ENCODE assay signal across 9 cellular contexts in genomic region chr20:59221881-59222238, GRCh38. TPM values are rescaled to one million over a fixed set of nuclear protein-coding genes. Genes with fewer than 3 reads are reported as not detected.
DNase-seq lines count a peak whose midpoint lies in the region; ATAC-seq lines count a peak whose summit lies in the region.
"Had no signal": no experiment of that assay in that cellular context is flagged by ENCODE, and none has a peak within 500 bp of the region (broad histone marks: within the 10 kb centered on the region; RNA-seq: fewer than 3 reads in every experiment).

No MANE protein-coding gene starts in this region.

- peaks cover 29% of the 10 kb centered on the region for H3K36me3 Mint-ChIP-seq in activated T-helper 17 cell treated with anti-CD3 and anti-CD28 coated beads, Interleukin-2, amount 50 U/mL, for 72 hours (ENCODE audit: low read depth)
- H3K36me3 Mint-ChIP-seq in immature natural killer cell: peaks cover 10 to 51% (median 11%) of the 10 kb centered on the region in 3 donors

- H3K4me3 ChIP-seq in stomach smooth muscle (ENCODE audit: low read length in 2 of 2): peak overlapping the region; percentile 58 to 68

- no peaks in the 10 kb centered on the region for H3K27me3 Mint-ChIP-seq in activated T-helper 17 cell treated with anti-CD3 and anti-CD28 coated beads, Interleukin-2, amount 50 U/mL, for 72 hours
- H3K27me3 Mint-ChIP-seq in immature natural killer cell (ENCODE audit: low read depth in 3 of 3): peaks cover 2 to 5% (median 4%) of the 10 kb centered on the region in 3 donors

- no peak overlapping the region for H3K27ac Mint-ChIP-seq in activated T-helper 17 cell treated with anti-CD3 and anti-CD28 coated beads, Interleukin-2, amount 50 U/mL, for 72 hours
- peak overlapping the region; percentile 40 to 77 (median 59) for H3K27ac Mint-ChIP-seq in immature natural killer cell

- H3K9me3 Mint-ChIP-seq in activated T-helper 17 cell treated with anti-CD3 and anti-CD28 coated beads, Interleukin-2, amount 50 U/mL, for 72 hours: no peaks in the 10 kb centered on the region
- H3K9me3 Mint-ChIP-seq in immature natural killer cell: peaks cover 0 to 2% (median 0%) of the 10 kb centered on the region in 6 donors

- peaks cover 19 to 23% of the 10 kb centered on the region in 2 donors for H3K27me3 ChIP-seq in stomach smooth muscle (ENCODE audit: control insufficient read depth in 1 of 2, insufficient read depth in 2 of 2, low read length in 2 of 2)

- H3K9me3 ChIP-seq in stomach smooth muscle (ENCODE audit: control insufficient read depth in 2 of 2, low read length in 2 of 2): no peaks in the 10 kb centered on the region

- ATAC-seq in activated T-helper 17 cell treated with anti-CD3 and anti-CD28 coated beads, Interleukin-2, amount 50 U/mL, for 72 hours (replicated peaks): peak; percentile 6
- no peak for ATAC-seq in HG03025 (IDR thresholded peaks at IDR 0.05; ENCODE audit: low FRiP score, unreplicated experiment)

- H3K36me3 ChIP-seq in stomach smooth muscle (ENCODE audit: control insufficient read depth in 2 of 2, insufficient read depth in 2 of 2, low read length in 2 of 2): no peaks in the 10 kb centered on the region

- H3K9ac ChIP-seq in stomach smooth muscle (ENCODE audit: low read length in 2 of 2): peak overlapping the region in 1 of 2 donors; percentile 30

- peaks cover 11% of the 10 kb centered on the region for H3K4me1 ChIP-seq in stomach smooth muscle (ENCODE audit: control insufficient read depth, insufficient read depth, low read length)

- no peak overlapping the region for H3K27ac ChIP-seq in stomach smooth muscle (ENCODE audit: low read length)
- H3K27ac ChIP-seq: 22Rv1 had no signal

- peaks cover 4% of the 10 kb centered on the region for H3K4me1 Mint-ChIP-seq in activated T-helper 17 cell treated with anti-CD3 and anti-CD28 coated beads, Interleukin-2, amount 50 U/mL, for 72 hours
- H3K4me1 Mint-ChIP-seq in immature natural killer cell: peaks cover 23 to 48% of the 10 kb centered on the region in 2 donors

- peak; percentile 25 for DNase-seq in NCI-H1105 (lab: John Stamatoyannopoulos, UW)
- DNase-seq in NCI-H1105 treated with DMSO at 0.1 percent for 48 hours (lab: John Stamatoyannopoulos, UW): no peak
- DNase-seq in immature natural killer cell: no peak
- no peak for DNase-seq in NCI-H2196 treated with DMSO at 0.1 percent for 48 hours (lab: John Stamatoyannopoulos, UW; ENCODE audit: unreplicated experiment)
- no peak for DNase-seq in AG08396 (ENCODE audit: low spot score)

- H3K4me3 Mint-ChIP-seq in activated T-helper 17 cell treated with anti-CD3 and anti-CD28 coated beads, Interleukin-2, amount 50 U/mL, for 72 hours: peak overlapping the region; percentile 68
- H3K4me3 Mint-ChIP-seq in immature natural killer cell: peak overlapping the region; percentile 27 to 68 (median 44)

RNA-seq across cellular contexts. Expression of gene ZNF831, which starts 58.2 kb away (rescaled TPM):
- 10 to 100 TPM; 13.5 to 17.8 TPM for total RNA-seq in activated T-helper 17 cell treated with anti-CD3 and anti-CD28 coated beads, Interleukin-2, amount 50 U/mL, for 72 hours
- 1 to 10 TPM in 2 of 3 donors, under 1 TPM in 1; 0.59 to 8.4 (median 2.0) TPM for polyA plus RNA-seq in immature natural killer cell
